1 cellular context compared by ENCODE assay signal in the genomic region with DNA sequence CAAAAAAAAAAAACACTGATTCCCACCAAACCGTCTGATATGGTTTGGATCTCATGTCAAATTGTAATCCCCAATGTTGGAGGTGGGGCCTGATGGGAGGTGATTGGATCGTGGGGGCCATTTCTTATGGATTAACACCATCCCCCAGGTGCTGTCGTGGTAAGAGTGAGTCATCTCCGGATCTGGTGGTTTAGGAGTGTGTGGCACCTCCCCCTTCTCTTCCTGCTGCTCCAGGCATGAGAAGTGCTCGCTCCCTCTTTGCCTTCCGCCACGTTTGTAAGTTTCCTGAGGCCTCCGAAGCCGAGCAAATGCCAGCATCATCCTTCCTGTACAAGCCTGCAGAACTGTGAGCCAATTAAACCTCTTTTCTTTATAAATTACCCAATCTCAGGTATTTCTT.
TF ChIP-seq lines count a peak whose summit lies in the region.

No MANE protein-coding gene starts in this region.

TF ChIP-seq in HEK293, 187 proteins besides CTCF, POLR2A, EP300 and RAD21 (continued from another document):
- TF ChIP-seq ZNF26 (tag by site-specific recombination; IDR thresholded peaks at IDR 0.05), result no peak
- peak; percentile 56 for TF ChIP-seq GLIS1 (tag by site-specific recombination; IDR thresholded peaks at IDR 0.05)
- TF ChIP-seq, protein P1, sequence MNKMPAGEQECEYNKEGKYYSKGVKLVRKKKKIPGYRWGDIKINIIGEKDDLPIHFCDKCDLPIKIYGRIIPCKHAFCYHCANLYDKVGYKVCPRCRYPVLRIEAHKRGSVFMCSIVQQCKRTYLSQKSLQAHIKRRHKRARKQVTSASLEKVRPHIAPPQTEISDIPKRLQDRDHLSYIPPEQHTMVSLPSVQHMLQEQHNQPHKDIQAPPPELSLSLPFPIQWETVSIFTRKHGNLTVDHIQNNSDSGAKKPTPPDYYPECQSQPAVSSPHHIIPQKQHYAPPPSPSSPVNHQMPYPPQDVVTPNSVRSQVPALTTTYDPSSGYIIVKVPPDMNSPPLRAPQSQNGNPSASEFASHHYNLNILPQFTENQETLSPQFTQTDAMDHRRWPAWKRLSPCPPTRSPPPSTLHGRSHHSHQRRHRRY (tag by site-specific recombination; IDR thresholded peaks at IDR 0.05), result no peak
- no peak for TF ChIP-seq ZNF521 (tag by site-specific recombination; IDR thresholded peaks at IDR 0.05)
- TF ChIP-seq EGR2 (tag by site-specific recombination; IDR thresholded peaks at IDR 0.05; ENCODE audit: low read depth), result peak; percentile 41; the same call in 1 of the 2 replicates
- TF ChIP-seq, protein P2, sequence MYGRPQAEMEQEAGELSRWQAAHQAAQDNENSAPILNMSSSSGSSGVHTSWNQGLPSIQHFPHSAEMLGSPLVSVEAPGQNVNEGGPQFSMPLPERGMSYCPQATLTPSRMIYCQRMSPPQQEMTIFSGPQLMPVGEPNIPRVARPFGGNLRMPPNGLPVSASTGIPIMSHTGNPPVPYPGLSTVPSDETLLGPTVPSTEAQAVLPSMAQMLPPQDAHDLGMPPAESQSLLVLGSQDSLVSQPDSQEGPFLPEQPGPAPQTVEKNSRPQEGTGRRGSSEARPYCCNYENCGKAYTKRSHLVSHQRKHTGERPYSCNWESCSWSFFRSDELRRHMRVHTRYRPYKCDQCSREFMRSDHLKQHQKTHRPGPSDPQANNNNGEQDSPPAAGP (tag by site-specific recombination; IDR thresholded peaks at IDR 0.05), result no peak
- no peak for TF ChIP-seq ZSCAN16 (tag by site-specific recombination; IDR thresholded peaks at IDR 0.05)
- no peak for TF ChIP-seq ZBTB8A (tag by site-specific recombination; IDR thresholded peaks at IDR 0.05)
- no peak for TF ChIP-seq ZNF670 (tag by site-specific recombination; IDR thresholded peaks at IDR 0.05; ENCODE audit: low read depth)
- no peak for TF ChIP-seq ZNF677 (tag by site-specific recombination; IDR thresholded peaks at IDR 0.05)
- TF ChIP-seq, protein P3, sequence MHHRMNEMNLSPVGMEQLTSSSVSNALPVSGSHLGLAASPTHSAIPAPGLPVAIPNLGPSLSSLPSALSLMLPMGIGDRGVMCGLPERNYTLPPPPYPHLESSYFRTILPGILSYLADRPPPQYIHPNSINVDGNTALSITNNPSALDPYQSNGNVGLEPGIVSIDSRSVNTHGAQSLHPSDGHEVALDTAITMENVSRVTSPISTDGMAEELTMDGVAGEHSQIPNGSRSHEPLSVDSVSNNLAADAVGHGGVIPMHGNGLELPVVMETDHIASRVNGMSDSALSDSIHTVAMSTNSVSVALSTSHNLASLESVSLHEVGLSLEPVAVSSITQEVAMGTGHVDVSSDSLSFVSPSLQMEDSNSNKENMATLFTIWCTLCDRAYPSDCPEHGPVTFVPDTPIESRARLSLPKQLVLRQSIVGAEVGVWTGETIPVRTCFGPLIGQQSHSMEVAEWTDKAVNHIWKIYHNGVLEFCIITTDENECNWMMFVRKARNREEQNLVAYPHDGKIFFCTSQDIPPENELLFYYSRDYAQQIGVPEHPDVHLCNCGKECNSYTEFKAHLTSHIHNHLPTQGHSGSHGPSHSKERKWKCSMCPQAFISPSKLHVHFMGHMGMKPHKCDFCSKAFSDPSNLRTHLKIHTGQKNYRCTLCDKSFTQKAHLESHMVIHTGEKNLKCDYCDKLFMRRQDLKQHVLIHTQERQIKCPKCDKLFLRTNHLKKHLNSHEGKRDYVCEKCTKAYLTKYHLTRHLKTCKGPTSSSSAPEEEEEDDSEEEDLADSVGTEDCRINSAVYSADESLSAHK (tag by site-specific recombination; IDR thresholded peaks at IDR 0.05), result no peak
- TF ChIP-seq ZNF621 (tag by site-specific recombination; IDR thresholded peaks at IDR 0.05), result no peak
- no peak for TF ChIP-seq ZNF223 (tag by site-specific recombination; IDR thresholded peaks at IDR 0.05)
- no peak for TF ChIP-seq OSR2 (tag by site-specific recombination; IDR thresholded peaks at IDR 0.05)
- TF ChIP-seq GLIS2 (tag by site-specific recombination; IDR thresholded peaks at IDR 0.05), result no peak
- no peak for TF ChIP-seq BCL11A (tag by site-specific recombination; IDR thresholded peaks at IDR 0.05; ENCODE audit: low read depth)
- TF ChIP-seq, protein P4, sequence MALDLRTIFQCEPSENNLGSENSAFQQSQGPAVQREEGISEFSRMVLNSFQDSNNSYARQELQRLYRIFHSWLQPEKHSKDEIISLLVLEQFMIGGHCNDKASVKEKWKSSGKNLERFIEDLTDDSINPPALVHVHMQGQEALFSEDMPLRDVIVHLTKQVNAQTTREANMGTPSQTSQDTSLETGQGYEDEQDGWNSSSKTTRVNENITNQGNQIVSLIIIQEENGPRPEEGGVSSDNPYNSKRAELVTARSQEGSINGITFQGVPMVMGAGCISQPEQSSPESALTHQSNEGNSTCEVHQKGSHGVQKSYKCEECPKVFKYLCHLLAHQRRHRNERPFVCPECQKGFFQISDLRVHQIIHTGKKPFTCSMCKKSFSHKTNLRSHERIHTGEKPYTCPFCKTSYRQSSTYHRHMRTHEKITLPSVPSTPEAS (tag by site-specific recombination; IDR thresholded peaks at IDR 0.05), result no peak
- no peak for TF ChIP-seq ZNF37A (tag by site-specific recombination; IDR thresholded peaks at IDR 0.05)
- TF ChIP-seq HOXC10 (CRISPR knock-in tag; IDR thresholded peaks at IDR 0.05), result no peak
- no peak for TF ChIP-seq ZNF600 (tag by site-specific recombination; IDR thresholded peaks at IDR 0.05)
- TF ChIP-seq ZNF701 (tag by site-specific recombination; IDR thresholded peaks at IDR 0.05), result no peak
- TF ChIP-seq, protein P5, sequence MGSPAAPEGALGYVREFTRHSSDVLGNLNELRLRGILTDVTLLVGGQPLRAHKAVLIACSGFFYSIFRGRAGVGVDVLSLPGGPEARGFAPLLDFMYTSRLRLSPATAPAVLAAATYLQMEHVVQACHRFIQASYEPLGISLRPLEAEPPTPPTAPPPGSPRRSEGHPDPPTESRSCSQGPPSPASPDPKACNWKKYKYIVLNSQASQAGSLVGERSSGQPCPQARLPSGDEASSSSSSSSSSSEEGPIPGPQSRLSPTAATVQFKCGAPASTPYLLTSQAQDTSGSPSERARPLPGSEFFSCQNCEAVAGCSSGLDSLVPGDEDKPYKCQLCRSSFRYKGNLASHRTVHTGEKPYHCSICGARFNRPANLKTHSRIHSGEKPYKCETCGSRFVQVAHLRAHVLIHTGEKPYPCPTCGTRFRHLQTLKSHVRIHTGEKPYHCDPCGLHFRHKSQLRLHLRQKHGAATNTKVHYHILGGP (tag by site-specific recombination; IDR thresholded peaks at IDR 0.05), result no peak
- TF ChIP-seq GLI4 (tag by site-specific recombination; IDR thresholded peaks at IDR 0.05), result no peak
- TF ChIP-seq ZNF433 (tag by site-specific recombination; IDR thresholded peaks at IDR 0.05; ENCODE audit: low read depth), result no peak
- TF ChIP-seq IKZF3 (tag by site-specific recombination; IDR thresholded peaks at IDR 0.05), result no peak
